In the genomic region with DNA sequence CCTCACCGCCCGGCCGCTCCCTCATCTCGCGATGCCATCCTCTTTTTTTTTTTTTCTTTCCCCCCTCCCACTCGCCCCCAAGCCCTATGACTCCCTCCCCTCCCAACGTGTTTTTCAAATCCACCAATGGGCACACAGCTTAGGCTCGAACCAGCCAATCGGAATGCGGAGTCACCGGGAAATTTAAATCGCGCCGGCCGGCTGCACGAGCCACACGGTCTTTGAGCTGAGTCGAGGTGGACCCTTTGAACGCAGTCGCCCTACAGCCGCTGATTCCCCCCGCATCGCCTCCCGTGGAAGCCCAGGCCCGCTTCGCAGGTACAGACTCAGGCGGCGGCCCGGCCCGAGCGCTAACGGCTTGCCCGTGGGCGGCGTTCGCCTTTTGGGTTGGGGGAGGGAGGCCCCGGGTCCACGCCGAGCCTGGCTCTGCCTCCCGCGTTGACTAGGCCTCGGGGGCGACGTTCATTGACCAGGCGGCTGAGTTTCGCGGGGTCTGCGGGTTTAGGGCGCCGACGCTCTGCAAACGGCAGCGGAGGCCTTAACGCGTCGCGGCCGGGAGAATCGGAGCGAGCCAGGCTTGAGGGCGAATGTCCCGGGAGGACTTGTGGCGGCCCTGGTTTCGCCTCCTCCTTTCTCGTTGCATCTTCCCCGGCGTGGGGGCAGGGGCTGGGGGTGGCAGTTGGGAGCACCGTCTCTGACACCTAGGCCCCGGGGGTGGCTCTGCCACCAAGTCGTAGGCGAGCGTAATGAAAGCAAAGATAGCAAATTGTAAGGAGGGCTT, we compare ENCODE assay signal across 1 cellular context.
TF ChIP-seq lines count a peak whose summit lies in the region.

A gene (plus strand): TSS at position 213 of the 781 bp plus-strand sequence. CDS start 1,398 bp downstream, outside the sequence.

TF ChIP-seq in H1, 55 proteins besides CTCF, POLR2A, EP300 and RAD21:
- TF ChIP-seq TAF7 (optimal IDR thresholded peaks at IDR 0.05; ENCODE audit: borderline replicate concordance, low read depth, low read length) (peak; percentile 97), RNF2 (IDR thresholded peaks at IDR 0.05; ENCODE audit: borderline replicate concordance, low read depth, low read length, missing control alignments, poor library complexity, severe bottlenecking) (no peak), POLR2AphosphoS5 (IDR thresholded peaks at IDR 0.05; ENCODE audit: low read depth, low read length) (peak; percentile 99), CHD2 (IDR thresholded peaks at IDR 0.05; ENCODE audit: low read length) (peak; percentile 96), TCF12 (IDR thresholded peaks at IDR 0.05; ENCODE audit: low read depth, low read length) (no peak), JUND (IDR thresholded peaks at IDR 0.05; ENCODE audit: low read length) (peak; percentile 28; the same call in 1 of the 2 replicates), CREB1 (IDR thresholded peaks at IDR 0.05) (peak; percentile 58; the same call in 1 of the 2 replicates), SP1 (IDR thresholded peaks at IDR 0.05; ENCODE audit: low read depth, low read length) (peak; percentile 70; the same call in 1 of the 2 replicates), KDM4A (IDR thresholded peaks at IDR 0.05; ENCODE audit: low read depth, low read length, severe bottlenecking) (peak; percentile 79), FOSL1 (IDR thresholded peaks at IDR 0.05; ENCODE audit: insufficient read depth, low read depth, low read length) (no peak), EZH2 (IDR thresholded peaks at IDR 0.05; ENCODE audit: low read depth, low read length, severe bottlenecking) (no peak), SAP30 (IDR thresholded peaks at IDR 0.05; ENCODE audit: insufficient read depth, insufficient replicate concordance, low read length) (peak; percentile 97), CBX5 (IDR thresholded peaks at IDR 0.05; ENCODE audit: low read depth, low read length) (no peak), MAFK (IDR thresholded peaks at IDR 0.05; ENCODE audit: low read depth, low read length) (no peak), CBX8 (IDR thresholded peaks at IDR 0.05; ENCODE audit: borderline replicate concordance, low read depth, low read length) (no peak), KDM5A (IDR thresholded peaks at IDR 0.05; ENCODE audit: low read length) (no peak; the same call in 1 of the 2 replicates), GABPA (IDR thresholded peaks at IDR 0.05; ENCODE audit: borderline replicate concordance, insufficient read depth, low read length) (no peak), SIN3A (conservative IDR thresholded peaks at IDR 0.05 in 1 of 2, IDR thresholded peaks at IDR 0.05 in 1 of 2; ENCODE audit: low read depth in 1 of 2, low read length in 2 of 2) (peak in 1 of 2 experiments; percentile 73; a peak in 1 of 4 replicates), BRCA1 (IDR thresholded peaks at IDR 0.05; ENCODE audit: low read depth, low read length) (peak; percentile 79), CEBPB (IDR thresholded peaks at IDR 0.05; ENCODE audit: low read depth, low read length) (no peak), RFX5 (IDR thresholded peaks at IDR 0.05; ENCODE audit: borderline replicate concordance, low read depth, low read length) (no peak), SIX5 (IDR thresholded peaks at IDR 0.05; ENCODE audit: low read depth, low read length) (no peak), PHF8 (conservative IDR thresholded peaks at IDR 0.05; ENCODE audit: low read depth, low read length) (peak; percentile 99), GTF2F1 (IDR thresholded peaks at IDR 0.05; ENCODE audit: borderline replicate concordance, low read depth, low read length) (peak; percentile 77; the same call in 1 of the 2 replicates), ASH2L (IDR thresholded peaks at IDR 0.05; ENCODE audit: low read length) (peak; percentile 74), SRF (IDR thresholded peaks at IDR 0.05; ENCODE audit: low read depth, low read length) (no peak), TBP (IDR thresholded peaks at IDR 0.05; ENCODE audit: low read depth, low read length) (peak; percentile 97), JUN (IDR thresholded peaks at IDR 0.05; ENCODE audit: low read depth, low read length) (no peak), TEAD4 (IDR thresholded peaks at IDR 0.05; ENCODE audit: low read depth, low read length) (peak; percentile 25; the same call in 1 of the 2 replicates), SUZ12 (IDR thresholded peaks at IDR 0.05; ENCODE audit: low read length) (no peak), HDAC6 (IDR thresholded peaks at IDR 0.05; ENCODE audit: low read depth, low read length) (no peak), ZNF274 (IDR thresholded peaks at IDR 0.05; ENCODE audit: borderline replicate concordance, extremely low read depth, low read length) (no peak), RBBP5 (IDR thresholded peaks at IDR 0.05; ENCODE audit: borderline replicate concordance, low read depth, low read length) (no peak; the same call in 1 of the 2 replicates), CTBP2 (IDR thresholded peaks at IDR 0.05; ENCODE audit: borderline replicate concordance, insufficient read depth, insufficient read length, low read length) (no peak), TAF1 (IDR thresholded peaks at IDR 0.05; ENCODE audit: low read depth, low read length) (peak; percentile 99), RXRA (IDR thresholded peaks at IDR 0.05; ENCODE audit: insufficient read depth, low read depth, low read length) (no peak), CHD1 (IDR thresholded peaks at IDR 0.05; ENCODE audit: low read depth, low read length) (no peak)
- TF ChIP-seq, protein P1, sequence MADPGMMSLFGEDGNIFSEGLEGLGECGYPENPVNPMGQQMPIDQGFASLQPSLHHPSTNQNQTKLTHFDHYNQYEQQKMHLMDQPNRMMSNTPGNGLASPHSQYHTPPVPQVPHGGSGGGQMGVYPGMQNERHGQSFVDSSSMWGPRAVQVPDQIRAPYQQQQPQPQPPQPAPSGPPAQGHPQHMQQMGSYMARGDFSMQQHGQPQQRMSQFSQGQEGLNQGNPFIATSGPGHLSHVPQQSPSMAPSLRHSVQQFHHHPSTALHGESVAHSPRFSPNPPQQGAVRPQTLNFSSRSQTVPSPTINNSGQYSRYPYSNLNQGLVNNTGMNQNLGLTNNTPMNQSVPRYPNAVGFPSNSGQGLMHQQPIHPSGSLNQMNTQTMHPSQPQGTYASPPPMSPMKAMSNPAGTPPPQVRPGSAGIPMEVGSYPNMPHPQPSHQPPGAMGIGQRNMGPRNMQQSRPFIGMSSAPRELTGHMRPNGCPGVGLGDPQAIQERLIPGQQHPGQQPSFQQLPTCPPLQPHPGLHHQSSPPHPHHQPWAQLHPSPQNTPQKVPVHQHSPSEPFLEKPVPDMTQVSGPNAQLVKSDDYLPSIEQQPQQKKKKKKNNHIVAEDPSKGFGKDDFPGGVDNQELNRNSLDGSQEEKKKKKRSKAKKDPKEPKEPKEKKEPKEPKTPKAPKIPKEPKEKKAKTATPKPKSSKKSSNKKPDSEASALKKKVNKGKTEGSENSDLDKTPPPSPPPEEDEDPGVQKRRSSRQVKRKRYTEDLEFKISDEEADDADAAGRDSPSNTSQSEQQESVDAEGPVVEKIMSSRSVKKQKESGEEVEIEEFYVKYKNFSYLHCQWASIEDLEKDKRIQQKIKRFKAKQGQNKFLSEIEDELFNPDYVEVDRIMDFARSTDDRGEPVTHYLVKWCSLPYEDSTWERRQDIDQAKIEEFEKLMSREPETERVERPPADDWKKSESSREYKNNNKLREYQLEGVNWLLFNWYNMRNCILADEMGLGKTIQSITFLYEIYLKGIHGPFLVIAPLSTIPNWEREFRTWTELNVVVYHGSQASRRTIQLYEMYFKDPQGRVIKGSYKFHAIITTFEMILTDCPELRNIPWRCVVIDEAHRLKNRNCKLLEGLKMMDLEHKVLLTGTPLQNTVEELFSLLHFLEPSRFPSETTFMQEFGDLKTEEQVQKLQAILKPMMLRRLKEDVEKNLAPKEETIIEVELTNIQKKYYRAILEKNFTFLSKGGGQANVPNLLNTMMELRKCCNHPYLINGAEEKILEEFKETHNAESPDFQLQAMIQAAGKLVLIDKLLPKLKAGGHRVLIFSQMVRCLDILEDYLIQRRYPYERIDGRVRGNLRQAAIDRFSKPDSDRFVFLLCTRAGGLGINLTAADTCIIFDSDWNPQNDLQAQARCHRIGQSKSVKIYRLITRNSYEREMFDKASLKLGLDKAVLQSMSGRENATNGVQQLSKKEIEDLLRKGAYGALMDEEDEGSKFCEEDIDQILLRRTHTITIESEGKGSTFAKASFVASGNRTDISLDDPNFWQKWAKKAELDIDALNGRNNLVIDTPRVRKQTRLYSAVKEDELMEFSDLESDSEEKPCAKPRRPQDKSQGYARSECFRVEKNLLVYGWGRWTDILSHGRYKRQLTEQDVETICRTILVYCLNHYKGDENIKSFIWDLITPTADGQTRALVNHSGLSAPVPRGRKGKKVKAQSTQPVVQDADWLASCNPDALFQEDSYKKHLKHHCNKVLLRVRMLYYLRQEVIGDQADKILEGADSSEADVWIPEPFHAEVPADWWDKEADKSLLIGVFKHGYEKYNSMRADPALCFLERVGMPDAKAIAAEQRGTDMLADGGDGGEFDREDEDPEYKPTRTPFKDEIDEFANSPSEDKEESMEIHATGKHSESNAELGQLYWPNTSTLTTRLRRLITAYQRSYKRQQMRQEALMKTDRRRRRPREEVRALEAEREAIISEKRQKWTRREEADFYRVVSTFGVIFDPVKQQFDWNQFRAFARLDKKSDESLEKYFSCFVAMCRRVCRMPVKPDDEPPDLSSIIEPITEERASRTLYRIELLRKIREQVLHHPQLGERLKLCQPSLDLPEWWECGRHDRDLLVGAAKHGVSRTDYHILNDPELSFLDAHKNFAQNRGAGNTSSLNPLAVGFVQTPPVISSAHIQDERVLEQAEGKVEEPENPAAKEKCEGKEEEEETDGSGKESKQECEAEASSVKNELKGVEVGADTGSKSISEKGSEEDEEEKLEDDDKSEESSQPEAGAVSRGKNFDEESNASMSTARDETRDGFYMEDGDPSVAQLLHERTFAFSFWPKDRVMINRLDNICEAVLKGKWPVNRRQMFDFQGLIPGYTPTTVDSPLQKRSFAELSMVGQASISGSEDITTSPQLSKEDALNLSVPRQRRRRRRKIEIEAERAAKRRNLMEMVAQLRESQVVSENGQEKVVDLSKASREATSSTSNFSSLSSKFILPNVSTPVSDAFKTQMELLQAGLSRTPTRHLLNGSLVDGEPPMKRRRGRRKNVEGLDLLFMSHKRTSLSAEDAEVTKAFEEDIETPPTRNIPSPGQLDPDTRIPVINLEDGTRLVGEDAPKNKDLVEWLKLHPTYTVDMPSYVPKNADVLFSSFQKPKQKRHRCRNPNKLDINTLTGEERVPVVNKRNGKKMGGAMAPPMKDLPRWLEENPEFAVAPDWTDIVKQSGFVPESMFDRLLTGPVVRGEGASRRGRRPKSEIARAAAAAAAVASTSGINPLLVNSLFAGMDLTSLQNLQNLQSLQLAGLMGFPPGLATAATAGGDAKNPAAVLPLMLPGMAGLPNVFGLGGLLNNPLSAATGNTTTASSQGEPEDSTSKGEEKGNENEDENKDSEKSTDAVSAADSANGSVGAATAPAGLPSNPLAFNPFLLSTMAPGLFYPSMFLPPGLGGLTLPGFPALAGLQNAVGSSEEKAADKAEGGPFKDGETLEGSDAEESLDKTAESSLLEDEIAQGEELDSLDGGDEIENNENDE (IDR thresholded peaks at IDR 0.05; ENCODE audit: insufficient replicate concordance, low read length): no peak
- TF ChIP-seq, protein P2, sequence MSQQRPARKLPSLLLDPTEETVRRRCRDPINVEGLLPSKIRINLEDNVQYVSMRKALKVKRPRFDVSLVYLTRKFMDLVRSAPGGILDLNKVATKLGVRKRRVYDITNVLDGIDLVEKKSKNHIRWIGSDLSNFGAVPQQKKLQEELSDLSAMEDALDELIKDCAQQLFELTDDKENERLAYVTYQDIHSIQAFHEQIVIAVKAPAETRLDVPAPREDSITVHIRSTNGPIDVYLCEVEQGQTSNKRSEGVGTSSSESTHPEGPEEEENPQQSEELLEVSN (IDR thresholded peaks at IDR 0.05): no peak
- TF ChIP-seq, protein P3, sequence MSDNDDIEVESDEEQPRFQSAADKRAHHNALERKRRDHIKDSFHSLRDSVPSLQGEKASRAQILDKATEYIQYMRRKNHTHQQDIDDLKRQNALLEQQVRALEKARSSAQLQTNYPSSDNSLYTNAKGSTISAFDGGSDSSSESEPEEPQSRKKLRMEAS (IDR thresholded peaks at IDR 0.05): peak; percentile 76
- TF ChIP-seq, protein P4, sequence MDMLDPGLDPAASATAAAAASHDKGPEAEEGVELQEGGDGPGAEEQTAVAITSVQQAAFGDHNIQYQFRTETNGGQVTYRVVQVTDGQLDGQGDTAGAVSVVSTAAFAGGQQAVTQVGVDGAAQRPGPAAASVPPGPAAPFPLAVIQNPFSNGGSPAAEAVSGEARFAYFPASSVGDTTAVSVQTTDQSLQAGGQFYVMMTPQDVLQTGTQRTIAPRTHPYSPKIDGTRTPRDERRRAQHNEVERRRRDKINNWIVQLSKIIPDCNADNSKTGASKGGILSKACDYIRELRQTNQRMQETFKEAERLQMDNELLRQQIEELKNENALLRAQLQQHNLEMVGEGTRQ (IDR thresholded peaks at IDR 0.05; ENCODE audit: low read length): 0 out of 2 replicates have a peak, but pooled peaks have one; percentile 13
- TF ChIP-seq, protein P5, sequence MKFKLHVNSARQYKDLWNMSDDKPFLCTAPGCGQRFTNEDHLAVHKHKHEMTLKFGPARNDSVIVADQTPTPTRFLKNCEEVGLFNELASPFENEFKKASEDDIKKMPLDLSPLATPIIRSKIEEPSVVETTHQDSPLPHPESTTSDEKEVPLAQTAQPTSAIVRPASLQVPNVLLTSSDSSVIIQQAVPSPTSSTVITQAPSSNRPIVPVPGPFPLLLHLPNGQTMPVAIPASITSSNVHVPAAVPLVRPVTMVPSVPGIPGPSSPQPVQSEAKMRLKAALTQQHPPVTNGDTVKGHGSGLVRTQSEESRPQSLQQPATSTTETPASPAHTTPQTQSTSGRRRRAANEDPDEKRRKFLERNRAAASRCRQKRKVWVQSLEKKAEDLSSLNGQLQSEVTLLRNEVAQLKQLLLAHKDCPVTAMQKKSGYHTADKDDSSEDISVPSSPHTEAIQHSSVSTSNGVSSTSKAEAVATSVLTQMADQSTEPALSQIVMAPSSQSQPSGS (IDR thresholded peaks at IDR 0.05; ENCODE audit: low read length): no peak; the same call in 1 of the 2 replicates
- TF ChIP-seq, protein P6, sequence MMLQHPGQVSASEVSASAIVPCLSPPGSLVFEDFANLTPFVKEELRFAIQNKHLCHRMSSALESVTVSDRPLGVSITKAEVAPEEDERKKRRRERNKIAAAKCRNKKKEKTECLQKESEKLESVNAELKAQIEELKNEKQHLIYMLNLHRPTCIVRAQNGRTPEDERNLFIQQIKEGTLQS (IDR thresholded peaks at IDR 0.05; ENCODE audit: insufficient read depth, low read depth, low read length): no peak
